Comparison of ENCODE assay signal across 8 cellular contexts in the genomic region with DNA sequence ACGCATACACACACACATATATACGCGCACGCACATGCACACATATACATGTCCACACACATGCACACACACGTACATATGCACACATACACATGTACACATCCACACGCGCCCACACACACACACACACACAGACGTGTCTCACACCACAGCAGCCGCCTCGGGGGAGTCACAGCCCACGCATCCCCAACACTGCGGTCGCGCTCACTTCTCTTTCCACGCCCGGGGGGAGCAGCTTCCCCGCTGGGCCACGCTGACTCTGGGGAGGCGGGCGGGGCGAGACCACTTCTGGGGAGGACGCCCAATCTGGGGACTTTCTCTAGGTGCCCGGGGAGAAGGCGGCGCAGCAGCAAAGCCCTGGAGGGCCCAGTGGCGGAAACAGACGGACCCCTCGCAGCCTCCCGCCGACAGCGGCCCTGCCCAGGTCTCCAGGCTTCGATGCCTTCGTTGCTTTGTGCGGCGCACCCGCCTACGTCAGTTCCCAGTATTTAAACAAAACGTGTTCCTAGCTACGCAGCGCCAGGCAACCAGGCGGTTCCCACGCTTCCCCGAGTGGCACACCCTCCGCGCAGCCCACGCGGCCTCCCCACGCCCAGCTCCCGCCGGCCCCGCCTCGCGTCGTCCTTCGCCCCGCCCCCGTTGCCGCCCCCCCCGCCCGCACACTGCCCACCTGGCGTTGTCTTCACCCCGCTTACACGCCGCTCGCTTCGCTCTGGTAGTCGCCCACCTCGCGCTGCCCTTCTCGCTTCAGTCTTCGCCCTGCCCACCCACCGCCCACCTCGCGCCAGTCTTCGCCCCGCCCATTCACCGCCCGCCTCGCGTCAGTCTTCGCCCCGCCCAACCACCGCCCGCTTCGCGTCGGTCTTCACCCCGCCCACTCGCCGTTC. TPM values are rescaled to one million over a fixed set of nuclear protein-coding genes. Genes with fewer than 3 reads are reported as not detected.
DNase-seq lines count a peak whose midpoint lies in the region; ATAC-seq and TF ChIP-seq lines count a peak whose summit lies in the region.

No MANE protein-coding gene starts in this region.

- peak; percentile 45 to 49 for ATAC-seq in activated T-cell treated with anti-CD3 and anti-CD28 coated beads, Interleukin-2, amount 50 U/mL, for 4 hours

- H3K27ac ChIP-seq in trophoblast cell (ENCODE audit: low read depth, low read length) = peak overlapping the region; percentile 35

- peaks cover 8% of the 10 kb centered on the region for H3K79me2 ChIP-seq in trophoblast cell (ENCODE audit: control insufficient read depth, insufficient read depth, low read length, poor library complexity)

- H2AK5ac ChIP-seq in trophoblast cell (ENCODE audit: low read length) = peak overlapping the region; percentile 13

- H3K27me3 Mint-ChIP-seq in activated T-cell treated with anti-CD3 and anti-CD28 coated beads, Interleukin-2, amount 50 U/mL, for 4 hours (ENCODE audit: low read depth) = no peaks in the 10 kb centered on the region

- no peak overlapping the region for H3K23ac ChIP-seq in trophoblast cell (ENCODE audit: low read length)

- H3K4me3 Mint-ChIP-seq in activated T-cell treated with anti-CD3 and anti-CD28 coated beads, Interleukin-2, amount 50 U/mL, for 4 hours = peak overlapping the region; percentile 90

- peak overlapping the region; percentile 81 for H4K8ac ChIP-seq in trophoblast cell (ENCODE audit: low read depth, low read length)

- H2BK5ac ChIP-seq in trophoblast cell (ENCODE audit: low read depth, low read length, poor library complexity) = no peak overlapping the region

- peaks cover 22% of the 10 kb centered on the region for H3K4me1 Mint-ChIP-seq in activated T-cell treated with anti-CD3 and anti-CD28 coated beads, Interleukin-2, amount 50 U/mL, for 4 hours (ENCODE audit: low read depth)

- H3K4me3 ChIP-seq in GM12865 (ENCODE audit: low read depth, low read length) (peak overlapping the region; percentile 67), HFF-Myc (replicated peaks; ENCODE audit: low read depth, low read length) (peak overlapping the region; percentile 73), foreskin fibroblast (ENCODE audit: low read depth in 1 of 2, low read length in 2 of 2) (peak overlapping the region; percentile 70 to 78), trophoblast cell (ENCODE audit: low read depth, low read length) (peak overlapping the region; percentile 84)

- peaks cover 17% of the 10 kb centered on the region for H3K9me3 Mint-ChIP-seq in activated T-cell treated with anti-CD3 and anti-CD28 coated beads, Interleukin-2, amount 50 U/mL, for 4 hours

- peak overlapping the region; percentile 77 for H3K14ac ChIP-seq in trophoblast cell (ENCODE audit: low read length)

- H3K4me2 ChIP-seq in trophoblast cell (ENCODE audit: low read length) = peak overlapping the region; percentile 70

- H2BK120ac ChIP-seq in trophoblast cell (ENCODE audit: insufficient read depth, low read length, poor library complexity) = peak overlapping the region; percentile 64

- peak overlapping the region; percentile 31 for H3K4ac ChIP-seq in trophoblast cell (ENCODE audit: low read depth, low read length)

- H4K12ac ChIP-seq in trophoblast cell (ENCODE audit: low read depth, low read length) = peak overlapping the region; percentile 28

- WGBS in trophoblast cell (ENCODE audit: extremely low coverage, insufficient coverage, insufficient read length) = no CpG with 5 or more reads among the region's 90 CpGs

- H3K4me1 ChIP-seq in trophoblast cell (ENCODE audit: control insufficient read depth in 1 of 2, insufficient read depth in 2 of 2, low read length in 2 of 2) = peaks cover 8% of the 10 kb centered on the region in 2 experiments

- DNase-seq in GM12865 (ENCODE audit: low read depth) (no peak), HFF-Myc (ENCODE audit: extremely low read depth, low read depth) (peak; percentile 84), NCI-H526 treated with DMSO at 0.1 percent for 48 hours (lab: John Stamatoyannopoulos, UW) (peak; percentile 84), foreskin fibroblast (peak in 1 of 2 donors; percentile 18), trophoblast cell (peak in 1 of 2 donors; percentile 14), DMS79 treated with DMSO at 0.1 percent for 48 hours (lab: John Stamatoyannopoulos, UW) (no peak), EL (no peak)
- DNase-seq in activated T-cell treated with anti-CD3 and anti-CD28 coated beads, Interleukin-2, amount 50 U/mL, for 4 hours = peak; percentile 84

- H3K36me3 ChIP-seq in trophoblast cell (ENCODE audit: control insufficient read depth in 1 of 2, insufficient read depth in 2 of 2, low read length in 2 of 2) = peaks cover 0 to 6% of the 10 kb centered on the region in 2 experiments

- peaks cover 9% of the 10 kb centered on the region for H3K79me1 ChIP-seq in trophoblast cell (ENCODE audit: low read length)

- H3K9me3 ChIP-seq in trophoblast cell (ENCODE audit: insufficient read depth, low read depth, low read length) = peaks cover 2% of the 10 kb centered on the region

- H2AFZ ChIP-seq in trophoblast cell (ENCODE audit: insufficient read depth, low read length, poor library complexity) = peak overlapping the region; percentile 79

- H4K91ac ChIP-seq in trophoblast cell (ENCODE audit: low read depth, low read length) = peak overlapping the region; percentile 68

- no peaks in the 10 kb centered on the region for H3K27me3 ChIP-seq in trophoblast cell (ENCODE audit: insufficient read depth, low read length)

- no peak overlapping the region for H2BK12ac ChIP-seq in trophoblast cell (ENCODE audit: low read length)

- peaks cover 7% of the 10 kb centered on the region for H3K36me3 Mint-ChIP-seq in activated T-cell treated with anti-CD3 and anti-CD28 coated beads, Interleukin-2, amount 50 U/mL, for 4 hours (ENCODE audit: insufficient read depth)

- TF ChIP-seq CTCF in GM12865 (IDR thresholded peaks at IDR 0.05; ENCODE audit: insufficient read depth, low read depth, low read length, missing control alignments) = no peak
- no peak for TF ChIP-seq CTCF in HFF-Myc (IDR thresholded peaks at IDR 0.05; ENCODE audit: low read depth, low read length, missing control alignments)
- TF ChIP-seq CTCF in foreskin fibroblast (IDR thresholded peaks at IDR 0.05; ENCODE audit: low read depth, low read length) = no peak

- H3K18ac ChIP-seq in trophoblast cell (ENCODE audit: low read length) = peak overlapping the region; percentile 79

- peak overlapping the region; percentile 6 for H3K9ac ChIP-seq in trophoblast cell (ENCODE audit: low read length)

RNA-seq across cellular contexts. Expression of a gene that starts 0.8 kb away (rescaled TPM):
- 10 to 100 TPM; 40.0 to 52.3 (median 42.6) TPM for total RNA-seq in activated T-cell treated with anti-CD3 and anti-CD28 coated beads, Interleukin-2, amount 50 U/mL, for 4 hours
- polyA plus RNA-seq in trophoblast cell (2013) = 18.6 and 19.1 TPM in 2 replicates

RNA-seq across cellular contexts. Expression of a gene that starts 45.1 kb away (rescaled TPM):
- 100 to 1,000 TPM; 211 to 261 (median 247) TPM for total RNA-seq in activated T-cell treated with anti-CD3 and anti-CD28 coated beads, Interleukin-2, amount 50 U/mL, for 4 hours
- 82.5 and 87.8 TPM in 2 replicates for polyA plus RNA-seq in trophoblast cell (2013)

Comparison
In these comparisons a context has a peak if more than half of its experiments do, and no peak if none do; other contexts are left out.
1. DNase-seq: peak in HFF-Myc (single experiment), NCI-H526 treated with DMSO at 0.1 percent for 48 hours (single experiment) and activated T-cell treated with anti-CD3 and anti-CD28 coated beads, Interleukin-2, amount 50 U/mL, for 4 hours (single experiment); none in GM12865 (single experiment), DMS79 treated with DMSO at 0.1 percent for 48 hours (single experiment) and EL (single experiment).
2. Peak in every context shown above with its lines, with median percentiles within 50 percentile points of each other: H3K4me3 ChIP-seq.